Comparison of ENCODE assay signal across 18 cellular contexts in the genomic region with DNA sequence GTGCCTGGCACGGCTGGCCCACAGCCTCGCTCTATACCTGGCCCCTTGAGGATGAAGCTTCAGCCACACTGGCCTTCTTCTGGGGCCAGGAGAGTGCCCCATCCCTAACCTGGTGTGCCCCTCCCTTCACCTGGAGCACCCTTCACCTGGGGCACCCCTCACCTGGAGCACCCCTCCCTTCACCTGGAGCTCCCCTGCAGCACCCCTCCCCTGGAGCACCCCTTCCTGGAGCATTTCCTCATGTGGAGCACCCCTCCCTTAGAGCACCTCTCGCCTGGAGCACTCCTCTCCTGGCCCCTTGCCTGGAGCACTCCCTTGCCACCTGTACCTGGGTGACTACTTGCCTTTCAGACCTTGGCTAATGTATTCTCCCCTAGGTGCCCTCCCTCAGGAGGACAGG. TPM values are rescaled to one million over a fixed set of nuclear protein-coding genes. Genes with fewer than 3 reads are reported as not detected.
"Had no signal": no experiment of that assay in that cellular context is flagged by ENCODE, and none has a peak within 500 bp of the region (broad histone marks: within the 10 kb centered on the region; RNA-seq: fewer than 3 reads in every experiment).

No MANE protein-coding gene starts in this region.

- H3K4me3 ChIP-seq: adrenal gland, hepatocyte, lower lobe of right lung, sigmoid colon had no signal

- H3K27ac ChIP-seq: adrenal gland, epithelial cell of prostate, hepatocyte, lower lobe of right lung, sigmoid colon, WERI-Rb-1 had no signal

- H2AFZ ChIP-seq: hepatocyte had no signal

- DNase-seq: activated CD4-positive, alpha-beta memory T cell treated with anti-CD3 and anti-CD28 coated beads for 36 hours; activated gamma-delta T cell treated with Interleukin-2 at 50 U/mL for 16 hours; activated T-cell treated with anti-CD3 and anti-CD28 coated beads for 4 hours; adrenal gland; endodermal cell; foreskin fibroblast; lower lobe of right lung; naive thymus-derived CD8-positive, alpha-beta T cell; sigmoid colon; stimulated activated CD4-positive, alpha-beta T cell treated with anti-CD3 and anti-CD28 coated beads, Interleukin-4, amount 100 ng/mL, for 24 hours; T-helper 17 cell; WERI-Rb-1 had no signal

- H3K4me2 ChIP-seq: hepatocyte had no signal

- H3K79me2 ChIP-seq: hepatocyte had no signal

- H3K36me3 ChIP-seq: adrenal gland, lower lobe of right lung, sigmoid colon had no signal

- FAIRE-seq: colon had no signal

- H3K9me3 ChIP-seq: adrenal gland, lower lobe of right lung, sigmoid colon had no signal

- ATAC-seq: activated naive CD4-positive, alpha-beta T cell treated with anti-CD3 and anti-CD28 coated beads, Interleukin-2, amount 50 U/mL, for 72 hours; lower lobe of right lung; naive thymus-derived CD8-positive, alpha-beta T cell; stimulated activated memory B cell treated with anti-CD40 and anti-IgM and Interleukin-4, amounts not matched to agents 10 μg/mL and 1 μg/mL and 100 μg/mL, for 72 hours; T-helper 17 cell had no signal

RNA-seq across cellular contexts. Expression of gene FBXL16, which starts 2.4 kb away (rescaled TPM):
- total RNA-seq: mesenteric fat pad had no signal
